ENCODE assay signal across 1 cellular context in the genomic region with DNA sequence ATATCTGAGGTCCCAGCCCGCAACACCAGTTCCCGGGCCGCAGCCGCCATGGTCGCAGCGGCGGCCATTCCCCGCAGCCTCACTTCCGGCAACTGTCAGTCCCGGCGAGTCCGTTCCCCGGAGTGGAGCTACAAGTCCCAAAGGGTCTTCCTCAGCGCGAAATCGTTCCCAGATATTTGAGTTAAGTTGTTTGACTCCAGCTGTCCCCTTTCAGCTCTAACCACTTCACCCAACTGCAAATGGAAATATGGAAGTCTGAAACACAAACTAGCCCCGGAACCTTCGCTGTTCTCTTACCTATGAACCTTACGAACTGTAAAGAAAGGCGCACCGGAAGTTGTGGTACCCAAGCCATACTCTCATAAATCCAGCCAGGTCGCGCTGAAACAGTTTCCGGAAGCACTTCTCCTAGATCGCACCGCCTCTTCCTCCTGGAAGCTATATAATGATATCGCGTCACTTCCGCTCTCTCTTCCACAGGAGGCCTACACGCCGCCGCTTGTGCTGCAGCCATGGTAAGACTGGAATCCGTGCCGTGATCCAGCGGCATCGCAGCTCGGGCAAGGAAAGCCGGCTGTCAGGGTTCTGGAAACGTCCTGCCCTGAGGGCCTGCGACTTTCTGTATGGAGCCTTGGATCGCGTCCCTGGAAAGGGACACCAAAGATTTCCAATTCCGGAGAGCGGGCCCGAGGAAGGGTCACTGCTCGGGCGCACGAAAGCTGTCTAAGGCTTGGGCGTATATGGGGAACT.
TF ChIP-seq lines count a peak whose summit lies in the region.

A gene (plus strand): TSS at position 468 of the 750 bp plus-strand sequence. CDS start 45 bp downstream, at position 513.
A gene with protein sequence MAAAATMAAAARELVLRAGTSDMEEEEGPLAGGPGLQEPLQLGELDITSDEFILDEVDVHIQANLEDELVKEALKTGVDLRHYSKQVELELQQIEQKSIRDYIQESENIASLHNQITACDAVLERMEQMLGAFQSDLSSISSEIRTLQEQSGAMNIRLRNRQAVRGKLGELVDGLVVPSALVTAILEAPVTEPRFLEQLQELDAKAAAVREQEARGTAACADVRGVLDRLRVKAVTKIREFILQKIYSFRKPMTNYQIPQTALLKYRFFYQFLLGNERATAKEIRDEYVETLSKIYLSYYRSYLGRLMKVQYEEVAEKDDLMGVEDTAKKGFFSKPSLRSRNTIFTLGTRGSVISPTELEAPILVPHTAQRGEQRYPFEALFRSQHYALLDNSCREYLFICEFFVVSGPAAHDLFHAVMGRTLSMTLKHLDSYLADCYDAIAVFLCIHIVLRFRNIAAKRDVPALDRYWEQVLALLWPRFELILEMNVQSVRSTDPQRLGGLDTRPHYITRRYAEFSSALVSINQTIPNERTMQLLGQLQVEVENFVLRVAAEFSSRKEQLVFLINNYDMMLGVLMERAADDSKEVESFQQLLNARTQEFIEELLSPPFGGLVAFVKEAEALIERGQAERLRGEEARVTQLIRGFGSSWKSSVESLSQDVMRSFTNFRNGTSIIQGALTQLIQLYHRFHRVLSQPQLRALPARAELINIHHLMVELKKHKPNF (minus strand): TSS at position 269 of the 750 bp plus-strand sequence. CDS start 201 bp downstream, at position 68.

TF ChIP-seq in HepG2, 621 proteins besides CTCF, POLR2A, EP300 and RAD21 (continued from another document and continues in another):
- TF ChIP-seq, protein P1, sequence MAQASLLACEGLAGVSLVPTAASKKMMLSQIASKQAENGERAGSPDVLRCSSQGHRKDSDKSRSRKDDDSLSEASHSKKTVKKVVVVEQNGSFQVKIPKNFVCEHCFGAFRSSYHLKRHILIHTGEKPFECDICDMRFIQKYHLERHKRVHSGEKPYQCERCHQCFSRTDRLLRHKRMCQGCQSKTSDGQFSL (CRISPR knock-in tag; IDR thresholded peaks at IDR 0.05): peak; percentile 53; the same call in 1 of the 2 replicates
- no peak for TF ChIP-seq ZNF546 (CRISPR knock-in tag; conservative IDR thresholded peaks at IDR 0.05)
- peak; percentile 89 for TF ChIP-seq FOXC1 (CRISPR knock-in tag; IDR thresholded peaks at IDR 0.05; ENCODE audit: borderline replicate concordance)
- TF ChIP-seq ZNF737 (CRISPR knock-in tag; IDR thresholded peaks at IDR 0.05; ENCODE audit: borderline replicate concordance): peak; percentile 83; the same call in 1 of the 2 replicates
- TF ChIP-seq ZNF441 (CRISPR knock-in tag; IDR thresholded peaks at IDR 0.05; ENCODE audit: borderline replicate concordance): peak; percentile 45
- TF ChIP-seq HDAC1 (CRISPR knock-in tag; IDR thresholded peaks at IDR 0.05): peak; percentile 97
- peak; percentile 78 for TF ChIP-seq ZMYM3 (CRISPR knock-in tag; IDR thresholded peaks at IDR 0.05)
- TF ChIP-seq MXD4 (CRISPR knock-in tag; IDR thresholded peaks at IDR 0.05): peak; percentile 97
- TF ChIP-seq HNF4G (IDR thresholded peaks at IDR 0.05; ENCODE audit: borderline replicate concordance, low read depth, low read length): peak; percentile 41; the same call in 1 of the 2 replicates
- TF ChIP-seq HNF4G (CRISPR knock-in tag; IDR thresholded peaks at IDR 0.05; ENCODE audit: borderline replicate concordance, low read depth): no peak; the same call in 1 of the 2 replicates
- TF ChIP-seq ASH2L (IDR thresholded peaks at IDR 0.05; ENCODE audit: insufficient read length, low read depth, low read length): peak; percentile 100
- TF ChIP-seq GTF2F1 (IDR thresholded peaks at IDR 0.05; ENCODE audit: low read length): peak; percentile 73
- peak; percentile 92 for TF ChIP-seq ZBTB38 (CRISPR knock-in tag; IDR thresholded peaks at IDR 0.05)
- peak; percentile 92 for TF ChIP-seq ZNF678 (CRISPR knock-in tag; IDR thresholded peaks at IDR 0.05)
- TF ChIP-seq RAD51 (IDR thresholded peaks at IDR 0.05; ENCODE audit: borderline replicate concordance): no peak
- no peak for TF ChIP-seq NPAS2 (CRISPR knock-in tag; IDR thresholded peaks at IDR 0.05; ENCODE audit: borderline replicate concordance)
- TF ChIP-seq, protein P2, sequence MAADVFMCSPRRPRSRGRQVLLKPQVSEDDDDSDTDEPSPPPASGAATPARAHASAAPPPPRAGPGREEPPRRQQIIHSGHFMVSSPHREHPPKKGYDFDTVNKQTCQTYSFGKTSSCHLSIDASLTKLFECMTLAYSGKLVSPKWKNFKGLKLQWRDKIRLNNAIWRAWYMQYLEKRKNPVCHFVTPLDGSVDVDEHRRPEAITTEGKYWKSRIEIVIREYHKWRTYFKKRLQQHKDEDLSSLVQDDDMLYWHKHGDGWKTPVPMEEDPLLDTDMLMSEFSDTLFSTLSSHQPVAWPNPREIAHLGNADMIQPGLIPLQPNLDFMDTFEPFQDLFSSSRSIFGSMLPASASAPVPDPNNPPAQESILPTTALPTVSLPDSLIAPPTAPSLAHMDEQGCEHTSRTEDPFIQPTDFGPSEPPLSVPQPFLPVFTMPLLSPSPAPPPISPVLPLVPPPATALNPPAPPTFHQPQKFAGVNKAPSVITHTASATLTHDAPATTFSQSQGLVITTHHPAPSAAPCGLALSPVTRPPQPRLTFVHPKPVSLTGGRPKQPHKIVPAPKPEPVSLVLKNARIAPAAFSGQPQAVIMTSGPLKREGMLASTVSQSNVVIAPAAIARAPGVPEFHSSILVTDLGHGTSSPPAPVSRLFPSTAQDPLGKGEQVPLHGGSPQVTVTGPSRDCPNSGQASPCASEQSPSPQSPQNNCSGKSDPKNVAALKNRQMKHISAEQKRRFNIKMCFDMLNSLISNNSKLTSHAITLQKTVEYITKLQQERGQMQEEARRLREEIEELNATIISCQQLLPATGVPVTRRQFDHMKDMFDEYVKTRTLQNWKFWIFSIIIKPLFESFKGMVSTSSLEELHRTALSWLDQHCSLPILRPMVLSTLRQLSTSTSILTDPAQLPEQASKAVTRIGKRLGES (CRISPR knock-in tag; IDR thresholded peaks at IDR 0.05; ENCODE audit: borderline replicate concordance): peak; percentile 63; the same call in 1 of the 2 replicates
- TF ChIP-seq ZNF614 (CRISPR knock-in tag; IDR thresholded peaks at IDR 0.05; ENCODE audit: borderline replicate concordance): peak; percentile 19
- peak; percentile 31; the same call in 1 of the 2 replicates for TF ChIP-seq ZNF7 (CRISPR knock-in tag; IDR thresholded peaks at IDR 0.05)
- TF ChIP-seq ZNF382 (CRISPR knock-in tag; IDR thresholded peaks at IDR 0.05; ENCODE audit: borderline replicate concordance): no peak
- TF ChIP-seq, protein P3, sequence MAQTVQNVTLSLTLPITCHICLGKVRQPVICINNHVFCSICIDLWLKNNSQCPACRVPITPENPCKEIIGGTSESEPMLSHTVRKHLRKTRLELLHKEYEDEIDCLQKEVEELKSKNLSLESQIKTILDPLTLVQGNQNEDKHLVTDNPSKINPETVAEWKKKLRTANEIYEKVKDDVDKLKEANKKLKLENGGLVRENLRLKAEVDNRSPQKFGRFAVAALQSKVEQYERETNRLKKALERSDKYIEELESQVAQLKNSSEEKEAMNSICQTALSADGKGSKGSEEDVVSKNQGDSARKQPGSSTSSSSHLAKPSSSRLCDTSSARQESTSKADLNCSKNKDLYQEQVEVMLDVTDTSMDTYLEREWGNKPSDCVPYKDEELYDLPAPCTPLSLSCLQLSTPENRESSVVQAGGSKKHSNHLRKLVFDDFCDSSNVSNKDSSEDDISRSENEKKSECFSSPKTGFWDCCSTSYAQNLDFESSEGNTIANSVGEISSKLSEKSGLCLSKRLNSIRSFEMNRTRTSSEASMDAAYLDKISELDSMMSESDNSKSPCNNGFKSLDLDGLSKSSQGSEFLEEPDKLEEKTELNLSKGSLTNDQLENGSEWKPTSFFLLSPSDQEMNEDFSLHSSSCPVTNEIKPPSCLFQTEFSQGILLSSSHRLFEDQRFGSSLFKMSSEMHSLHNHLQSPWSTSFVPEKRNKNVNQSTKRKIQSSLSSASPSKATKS (CRISPR knock-in tag; IDR thresholded peaks at IDR 0.05): no peak
- TF ChIP-seq ZNF282 (IDR thresholded peaks at IDR 0.05; ENCODE audit: partially characterized antibody): no peak
- peak; percentile 88; the same call in 1 of the 2 replicates for TF ChIP-seq KLF6 (CRISPR knock-in tag; IDR thresholded peaks at IDR 0.05)
- TF ChIP-seq, protein P4, sequence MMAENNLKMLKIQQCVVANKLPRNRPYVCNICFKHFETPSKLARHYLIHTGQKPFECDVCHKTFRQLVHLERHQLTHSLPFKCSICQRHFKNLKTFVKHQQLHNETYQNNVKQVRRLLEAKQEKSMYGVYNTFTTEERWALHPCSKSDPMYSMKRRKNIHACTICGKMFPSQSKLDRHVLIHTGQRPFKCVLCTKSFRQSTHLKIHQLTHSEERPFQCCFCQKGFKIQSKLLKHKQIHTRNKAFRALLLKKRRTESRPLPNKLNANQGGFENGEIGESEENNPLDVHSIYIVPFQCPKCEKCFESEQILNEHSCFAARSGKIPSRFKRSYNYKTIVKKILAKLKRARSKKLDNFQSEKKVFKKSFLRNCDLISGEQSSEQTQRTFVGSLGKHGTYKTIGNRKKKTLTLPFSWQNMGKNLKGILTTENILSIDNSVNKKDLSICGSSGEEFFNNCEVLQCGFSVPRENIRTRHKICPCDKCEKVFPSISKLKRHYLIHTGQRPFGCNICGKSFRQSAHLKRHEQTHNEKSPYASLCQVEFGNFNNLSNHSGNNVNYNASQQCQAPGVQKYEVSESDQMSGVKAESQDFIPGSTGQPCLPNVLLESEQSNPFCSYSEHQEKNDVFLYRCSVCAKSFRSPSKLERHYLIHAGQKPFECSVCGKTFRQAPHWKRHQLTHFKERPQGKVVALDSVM (CRISPR knock-in tag; IDR thresholded peaks at IDR 0.05): peak; percentile 43; the same call in 1 of the 2 replicates
- peak; percentile 92 for TF ChIP-seq HOXA5 (CRISPR knock-in tag; IDR thresholded peaks at IDR 0.05)
- 0 out of 2 replicates have a peak, but pooled peaks have one; percentile 17 for TF ChIP-seq ZNF20 (CRISPR knock-in tag; IDR thresholded peaks at IDR 0.05)
- peak; percentile 82 for TF ChIP-seq KMT2B (CRISPR knock-in tag; IDR thresholded peaks at IDR 0.05)
- TF ChIP-seq GTF3A (CRISPR knock-in tag; conservative IDR thresholded peaks at IDR 0.05): peak; percentile 89
- TF ChIP-seq RBFOX2 (IDR thresholded peaks at IDR 0.05; ENCODE audit: low read depth, low read length): peak; percentile 87
- peak; percentile 84; the same call in 1 of the 2 replicates for TF ChIP-seq ZFP36L2 (CRISPR knock-in tag; IDR thresholded peaks at IDR 0.05)
- TF ChIP-seq, protein P5, sequence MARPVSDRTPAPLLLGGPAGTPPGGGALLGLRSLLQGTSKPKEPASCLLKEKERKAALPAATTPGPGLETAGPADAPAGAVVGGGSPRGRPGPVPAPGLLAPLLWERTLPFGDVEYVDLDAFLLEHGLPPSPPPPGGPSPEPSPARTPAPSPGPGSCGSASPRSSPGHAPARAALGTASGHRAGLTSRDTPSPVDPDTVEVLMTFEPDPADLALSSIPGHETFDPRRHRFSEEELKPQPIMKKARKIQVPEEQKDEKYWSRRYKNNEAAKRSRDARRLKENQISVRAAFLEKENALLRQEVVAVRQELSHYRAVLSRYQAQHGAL (CRISPR knock-in tag; IDR thresholded peaks at IDR 0.05; ENCODE audit: not compliant biosample characterization): peak; percentile 39
- peak; percentile 86 for TF ChIP-seq NRL (CRISPR knock-in tag; IDR thresholded peaks at IDR 0.05; ENCODE audit: borderline replicate concordance)
- TF ChIP-seq NFE2L2 (IDR thresholded peaks at IDR 0.05; ENCODE audit: low read length): no peak
- peak; percentile 81; the same call in 1 of the 2 replicates for TF ChIP-seq SNAPC2 (CRISPR knock-in tag; IDR thresholded peaks at IDR 0.05)
- TF ChIP-seq, protein P6, sequence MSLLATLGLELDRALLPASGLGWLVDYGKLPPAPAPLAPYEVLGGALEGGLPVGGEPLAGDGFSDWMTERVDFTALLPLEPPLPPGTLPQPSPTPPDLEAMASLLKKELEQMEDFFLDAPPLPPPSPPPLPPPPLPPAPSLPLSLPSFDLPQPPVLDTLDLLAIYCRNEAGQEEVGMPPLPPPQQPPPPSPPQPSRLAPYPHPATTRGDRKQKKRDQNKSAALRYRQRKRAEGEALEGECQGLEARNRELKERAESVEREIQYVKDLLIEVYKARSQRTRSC (CRISPR knock-in tag; IDR thresholded peaks at IDR 0.05; ENCODE audit: low read depth): 0 out of 2 replicates have a peak, but pooled peaks have one; percentile 28
- peak; percentile 92 for TF ChIP-seq ARNT2 (CRISPR knock-in tag; IDR thresholded peaks at IDR 0.05; ENCODE audit: low read depth)
- peak; percentile 73 for TF ChIP-seq HCFC1 (IDR thresholded peaks at IDR 0.05; ENCODE audit: low read depth, low read length)
- 0 out of 2 replicates have a peak, but pooled peaks have one; percentile 88 for TF ChIP-seq NCOA1 (CRISPR knock-in tag; IDR thresholded peaks at IDR 0.05)
- peak; percentile 77 for TF ChIP-seq ZFP1 (CRISPR knock-in tag; IDR thresholded peaks at IDR 0.05)
- TF ChIP-seq, protein P7, sequence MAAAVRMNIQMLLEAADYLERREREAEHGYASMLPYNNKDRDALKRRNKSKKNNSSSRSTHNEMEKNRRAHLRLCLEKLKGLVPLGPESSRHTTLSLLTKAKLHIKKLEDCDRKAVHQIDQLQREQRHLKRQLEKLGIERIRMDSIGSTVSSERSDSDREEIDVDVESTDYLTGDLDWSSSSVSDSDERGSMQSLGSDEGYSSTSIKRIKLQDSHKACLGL (CRISPR knock-in tag; IDR thresholded peaks at IDR 0.05): peak; percentile 88
- peak; percentile 95 for TF ChIP-seq ZNF557 (CRISPR knock-in tag; IDR thresholded peaks at IDR 0.05)
- TF ChIP-seq ZNF724P (CRISPR knock-in tag; IDR thresholded peaks at IDR 0.05; ENCODE audit: borderline replicate concordance): peak; percentile 46; the same call in 1 of the 2 replicates
- peak; percentile 76 for TF ChIP-seq PITX1 (CRISPR knock-in tag; IDR thresholded peaks at IDR 0.05)
- peak; percentile 89; the same call in 1 of the 2 replicates for TF ChIP-seq ZNF839 (CRISPR knock-in tag; IDR thresholded peaks at IDR 0.05; ENCODE audit: borderline replicate concordance)
- no peak for TF ChIP-seq ZNF850 (CRISPR knock-in tag; conservative IDR thresholded peaks at IDR 0.05)
